10 cellular contexts compared by ENCODE assay signal in genomic region chrX:69027181-69028005, GRCh38.
DNase-seq lines count a peak whose midpoint lies in the region; ATAC-seq, FAIRE-seq and TF ChIP-seq lines count a peak whose summit lies in the region.
"Had no signal": no experiment of that assay in that cellular context is flagged by ENCODE, and none has a peak within 500 bp of the region (broad histone marks: within the 10 kb centered on the region; RNA-seq: fewer than 3 reads in every experiment).

No MANE protein-coding gene starts in this region.

- no peak for TF ChIP-seq POLR2A in A549 (IDR thresholded peaks at IDR 0.05; ENCODE audit: low read length)
- no peak for TF ChIP-seq POLR2A in HepG2 (IDR thresholded peaks at IDR 0.05; ENCODE audit: insufficient read depth in 1 of 2, low read depth in 2 of 2, low read length in 2 of 2)

- H2AFZ ChIP-seq in GM23248 (no peak overlapping the region), HepG2 (ENCODE audit: low read length) (no peak overlapping the region)

- POLR2A ChIA-PET in A549 (lab: Yijun Ruan, JAX), result interaction anchor here (0.9 kb wide), 1 partner anchor 199 kb away, joined by 5 read pairs; the partner anchor contains the start of gene EFNB1
- POLR2A ChIA-PET in HepG2 (lab: Yijun Ruan, JAX), result interaction anchor here (1.2 kb wide), 1 partner anchor 199 kb away, joined by 3 read pairs; the partner anchor contains the start of gene EFNB1

- BruUV-seq in HepG2 (replicated peaks; lab: Mats Ljungman, UMichigan), result no TSS peak

- H3K4me3 ChIP-seq in A549 (no peak overlapping the region), GM23248 (no peak overlapping the region), adipocyte (ENCODE audit: low read length) (no peak overlapping the region), HepG2 (replicated peaks in 1 of 3; ENCODE audit: insufficient read depth in 1 of 3, low read depth in 2 of 3, low read length in 3 of 3) (no peak overlapping the region)
- H3K4me3 ChIP-seq: gastroesophageal sphincter had no signal

- H3K36me3 ChIP-seq in GM23248 (ENCODE audit: low read depth) (no peaks in the 10 kb centered on the region), adipocyte (ENCODE audit: control insufficient read depth, insufficient read depth, low read length, severe bottlenecking) (no peaks in the 10 kb centered on the region), HepG2 (replicated peaks in 1 of 2; ENCODE audit: control insufficient read depth in 1 of 2, insufficient read depth in 2 of 2, low read length in 2 of 2) (no peaks in the 10 kb centered on the region)
- H3K36me3 ChIP-seq: gastroesophageal sphincter had no signal

- FAIRE-seq in A549 (lab: Jason Lieb, UNC) (peak; percentile 56), HepG2 (lab: Jason Lieb, UNC) (no peak)

- no peaks in the 10 kb centered on the region for H3F3A ChIP-seq in GM23248 (ENCODE audit: insufficient read depth)

- H3K9ac ChIP-seq in GM23248 (no peak overlapping the region), adipocyte (ENCODE audit: low read length) (no peak overlapping the region), HepG2 (ENCODE audit: insufficient read depth, low read depth, low read length) (no peak overlapping the region)

- TF ChIP-seq EP300 in A549 (IDR thresholded peaks at IDR 0.05) (no peak), HepG2 (IDR thresholded peaks at IDR 0.05; ENCODE audit: low read depth in 2 of 2, low read length in 2 of 2) (no peak), HepG2 (CRISPR knock-in tag; IDR thresholded peaks at IDR 0.05; ENCODE audit: borderline replicate concordance) (no peak)

- H3K9me2 ChIP-seq in GM23248 (ENCODE audit: insufficient read depth), result no peaks in the 10 kb centered on the region

- in situ Hi-C loops in GM23248 (cut with MboI) (no loop called here), HepG2 (cut with HindIII; ENCODE audit: extremely low pct_ligation_motif_present, low pct_unique_long_range_greater_than_20kb) (no loop called here)

- no peaks in the 10 kb centered on the region for H3K27me3 ChIP-seq in GM23248 (replicated peaks; ENCODE audit: insufficient read depth)
- peaks cover 15% of the 10 kb centered on the region for H3K27me3 ChIP-seq in adipocyte (replicated peaks; ENCODE audit: control insufficient read depth, insufficient read depth, low read length)
- H3K27me3 ChIP-seq in HepG2 (ENCODE audit: control insufficient read depth in 1 of 2, insufficient read depth in 2 of 2, low read length in 2 of 2), result no peaks in the 10 kb centered on the region
- H3K27me3 ChIP-seq: gastroesophageal sphincter had no signal

- intact Hi-C loops in HepG2 (cut with micrococcal nuclease; ENCODE audit: unreplicated experiment), result no loop called here

- TF ChIP-seq CTCF in A549 (IDR thresholded peaks at IDR 0.05), result no peak
- no peak for TF ChIP-seq CTCF in HepG2 (CRISPR knock-in tag; IDR thresholded peaks at IDR 0.05)

- 39% methylated on average over 9 of the region's 11 CpGs for WGBS in A549 (ENCODE audit: missing lambda C conversion rate)
- WGBS in GM23248 (ENCODE audit: low coverage in 1 of 2, low lambda C conversion rate in 2 of 2, missing lambda C conversion rate in 2 of 2), 2 experiments, result 57 to 67% methylated on average over 9 to 10 of the region's 11 CpGs
- WGBS in HepG2 (ENCODE audit: low lambda C conversion rate), result 3% methylated on average over 6 of the region's 11 CpGs

- DNase-seq in A549 (ENCODE audit: low read depth in 1 of 2, low spot score in 1 of 2) (peak in 1 of 2 experiments; percentile 23), GM23248 (peak; percentile 18), adipocyte (ENCODE audit: low read depth) (peak; percentile 7), HepG2 (ENCODE audit: low spot score) (no peak), caudate nucleus (lab: John Stamatoyannopoulos, UW) (no peak), NCI-H1105 treated with DMSO at 0.1 percent for 48 hours (lab: John Stamatoyannopoulos, UW) (no peak), NCI-H2081 treated with DMSO at 0.1 percent for 48 hours (lab: John Stamatoyannopoulos, UW) (no peak)
- DNase-seq: activated CD8-positive, alpha-beta memory T cell treated with anti-CD3 and anti-CD28 coated beads, Interleukin-2, amount 10 ng/mL, durations not matched to agents 7 days and 5 days had no signal

- ATAC-seq in A549 (peak; percentile 60 to 70; a peak in 3 of 6 replicates), HepG2 (peak; percentile 50), HG02981 (IDR thresholded peaks at IDR 0.05; ENCODE audit: unreplicated experiment) (no peak)
- ATAC-seq: activated CD8-positive, alpha-beta memory T cell treated with anti-CD3 and anti-CD28 coated beads, Interleukin-2, amount 10 ng/mL, durations not matched to agents 7 days and 5 days; gastroesophageal sphincter had no signal

- CTCF ChIA-PET in A549 (lab: Yijun Ruan, JAX) (interaction anchor here (1.2 kb wide), 1 partner anchor 104 kb away, joined by 3 read pairs; no protein-coding TSS in a partner anchor), HepG2 (lab: Yijun Ruan, JAX; ENCODE audit: low intra/inter-chr PET ratio, low total read pairs) (no interaction called here)

- H3K9me3 ChIP-seq in A549 (no peaks in the 10 kb centered on the region; the same call in 2 of the 3 replicates), GM23248 (ENCODE audit: low read depth) (no peaks in the 10 kb centered on the region), adipocyte (ENCODE audit: control insufficient read depth, low read length) (peaks cover 11% of the 10 kb centered on the region), HepG2 (ENCODE audit: low read length) (no peaks in the 10 kb centered on the region)
- H3K9me3 ChIP-seq: gastroesophageal sphincter had no signal

- H3K4me1 ChIP-seq in A549 (peaks cover 10% of the 10 kb centered on the region; the same call in 2 of the 3 replicates), GM23248 (ENCODE audit: insufficient read depth) (no peaks in the 10 kb centered on the region), adipocyte (ENCODE audit: control insufficient read depth, insufficient read depth, low read length) (peaks cover 12% of the 10 kb centered on the region), HepG2 (ENCODE audit: insufficient read depth, low read length) (peaks cover 23% of the 10 kb centered on the region; the same call in 1 of the 2 replicates)

- H3K4me2 ChIP-seq in A549 (no peak overlapping the region), GM23248 (ENCODE audit: unreplicated experiment) (no peak overlapping the region), HepG2 (ENCODE audit: low read depth, low read length) (peak overlapping the region; percentile 27; the same call in 1 of the 2 replicates)

- no peaks in the 10 kb centered on the region for H4K20me1 ChIP-seq in GM23248 (ENCODE audit: insufficient read depth)
- H4K20me1 ChIP-seq in HepG2 (ENCODE audit: insufficient read depth, low read length), result no peaks in the 10 kb centered on the region

- TF ChIP-seq RAD21 in A549 (conservative IDR thresholded peaks at IDR 0.05 in 1 of 2, IDR thresholded peaks at IDR 0.05 in 1 of 2) (no peak), HepG2 (CRISPR knock-in tag; IDR thresholded peaks at IDR 0.05) (no peak)

- H3K27ac ChIP-seq in A549 (peak overlapping the region; percentile 13 to 52; a peak in 1 of 6 replicates), GM23248 (no peak overlapping the region), HepG2 (ENCODE audit: extremely low read length, insufficient read depth, low read length) (no peak overlapping the region), caudate nucleus (ENCODE audit: low read depth, low read length) (no peak overlapping the region)
- H3K27ac ChIP-seq: gastroesophageal sphincter had no signal

- H3K79me2 ChIP-seq in GM23248 (ENCODE audit: insufficient read depth), result no peaks in the 10 kb centered on the region
- H3K79me2 ChIP-seq in HepG2 (ENCODE audit: insufficient read depth, low read length), result no peaks in the 10 kb centered on the region

TF ChIP-seq in A549, 52 proteins besides CTCF, POLR2A, EP300 and RAD21:
- TF ChIP-seq CEBPB (IDR thresholded peaks at IDR 0.05), result no peak
- no peak for TF ChIP-seq FOSL2 (IDR thresholded peaks at IDR 0.05)
- 0 out of 2 replicates have a peak, but pooled peaks have one; percentile 8 for TF ChIP-seq FOSL2 (CRISPR knock-in tag; IDR thresholded peaks at IDR 0.05)

TF ChIP-seq in HepG2, 621 proteins besides CTCF, POLR2A, EP300 and RAD21:
- TF ChIP-seq ZNF558 (CRISPR knock-in tag; IDR thresholded peaks at IDR 0.05; ENCODE audit: borderline replicate concordance) (no peak), SALL1 (CRISPR knock-in tag; IDR thresholded peaks at IDR 0.05) (0 out of 2 replicates have a peak, but pooled peaks have one; percentile 18), FOXA3 (CRISPR knock-in tag; IDR thresholded peaks at IDR 0.05) (peak; percentile 32; the same call in 1 of the 2 replicates)

Comparison
In these comparisons a context has a peak if more than half of its experiments do, and no peak if none do; other contexts are left out.
1. DNase-seq: peak in GM23248 (single experiment) and adipocyte (single experiment); none in HepG2 (single experiment), caudate nucleus (0 of 61), NCI-H1105 treated with DMSO at 0.1 percent for 48 hours (single experiment) and NCI-H2081 treated with DMSO at 0.1 percent for 48 hours (single experiment).
2. H3K27ac ChIP-seq: peak in A549 (2 of 2); none in GM23248 (single experiment), HepG2 (single experiment) and caudate nucleus (single experiment).